ENCODE assay signal across 23 cellular contexts in the genomic region with DNA sequence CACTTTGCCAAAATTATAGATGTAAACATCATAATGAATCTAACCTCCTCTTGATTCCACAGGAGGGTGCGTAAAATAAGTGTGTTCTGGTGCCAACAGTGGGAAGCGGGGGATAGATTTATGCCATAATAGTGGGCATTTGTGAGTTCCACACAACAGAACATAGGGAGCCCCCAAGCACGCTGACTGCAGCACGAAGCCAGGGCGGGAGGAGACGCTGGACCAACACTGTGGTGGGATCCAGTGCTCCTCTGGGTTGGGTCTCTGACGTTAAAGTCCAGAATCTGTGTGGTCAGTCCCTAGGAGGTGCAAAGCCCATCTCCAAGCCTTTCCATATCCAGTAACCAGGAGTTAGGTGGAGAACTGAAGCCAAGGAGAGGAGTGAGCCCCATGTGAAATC. TPM values are rescaled to one million over a fixed set of nuclear protein-coding genes. Genes with fewer than 3 reads are reported as not detected.
DNase-seq lines count a peak whose midpoint lies in the region; TF ChIP-seq lines count a peak whose summit lies in the region.
"Had no signal": no experiment of that assay in that cellular context is flagged by ENCODE, and none has a peak within 500 bp of the region (broad histone marks: within the 10 kb centered on the region; RNA-seq: fewer than 3 reads in every experiment).

No MANE protein-coding gene starts in this region.

- peaks cover 0 to 23% (median 5%) of the 10 kb centered on the region in 11 experiments; a peak in 12 of 22 replicates for H3K27me3 ChIP-seq in BLaER1 treated with 17β-estradiol and CSF1 and Interleukin-3, amounts not matched to agents 10 nM and 100 nM
- no peaks in the 10 kb centered on the region for H3K27me3 ChIP-seq in spleen (replicated peaks in 1 of 7)
- H3K27me3 ChIP-seq: BE2C had no signal

- TF ChIP-seq CTCF in spleen (IDR thresholded peaks at IDR 0.05 in 8 of 11, conservative IDR thresholded peaks at IDR 0.05 in 3 of 11) = no peak

- intact Hi-C loops in spleen (cut with DNase I; ENCODE audit: low total_unique reads) = no loop called here

- DNase-seq in mesenteric fat pad (ENCODE audit: low spot score) (peak; percentile 73), spleen (peak; percentile 21), activated T-cell treated with anti-CD3 and anti-CD28 coated beads for 4 hours (no peak), T-helper 1 cell (no peak)
- DNase-seq in activated T-cell treated with anti-CD3 and anti-CD28 coated beads, Interleukin-2, amount 50 U/mL, for 1 hour = no peak
- DNase-seq: 8988T; ACHN; AML-193; BE2C; Caco-2; CD4-positive, CD25-positive, alpha-beta regulatory T cell; CD8-positive, alpha-beta T cell; DMS153; DND-41; GDM1; GM23248; H7; HCEC 1CT had no signal

- peaks cover 0 to 9% (median 0%) of the 10 kb centered on the region in 11 experiments; a peak in 2 of 22 replicates for H4K20me1 ChIP-seq in BLaER1 treated with 17β-estradiol and CSF1 and Interleukin-3, amounts not matched to agents 10 nM and 100 nM

- no peak for TF ChIP-seq POLR2A in spleen (IDR thresholded peaks at IDR 0.05)

- H3K9ac ChIP-seq in BLaER1 treated with 17β-estradiol and CSF1 and Interleukin-3, amounts not matched to agents 10 nM and 100 nM = no peak overlapping the region
- H3K9ac ChIP-seq: GM23248 had no signal

- H3K4me3 ChIP-seq in BLaER1 treated with 17β-estradiol and CSF1 and Interleukin-3, amounts not matched to agents 10 nM and 100 nM = no peak overlapping the region
- H3K4me3 ChIP-seq in spleen = no peak overlapping the region
- H3K4me3 ChIP-seq: A549, GM12878, GM23248 had no signal

- H3K27ac ChIP-seq in BLaER1 treated with 17β-estradiol and CSF1 and Interleukin-3, amounts not matched to agents 10 nM and 100 nM = no peak overlapping the region
- no peak overlapping the region for H3K27ac ChIP-seq in spleen
- H3K27ac ChIP-seq: A549, C4-2B, GM23248 had no signal

- 79 to 94% (median 88%) methylated on average over 7 of the region's 7 CpGs for WGBS in spleen, 5 donors

- H3K9me3 ChIP-seq in BLaER1 treated with 17β-estradiol and CSF1 and Interleukin-3, amounts not matched to agents 10 nM and 100 nM (replicated peaks in 1 of 11) = 0 out of 22 replicates have a peak, but pooled peaks cover 0 to 3% (median 0%) of the 10 kb centered on the region in 11 experiments
- no peaks in the 10 kb centered on the region for H3K9me3 ChIP-seq in spleen
- H3K9me3 ChIP-seq: A549, BE2C, Caco-2 had no signal

- peaks cover 24 to 63% (median 53%) of the 10 kb centered on the region in 10 experiments for H3K4me1 ChIP-seq in BLaER1 treated with 17β-estradiol and CSF1 and Interleukin-3, amounts not matched to agents 10 nM and 100 nM
- H3K4me1 ChIP-seq in spleen = no peaks in the 10 kb centered on the region
- H3K4me1 ChIP-seq: BE2C had no signal

- H3K4me2 ChIP-seq in BLaER1 treated with 17β-estradiol and CSF1 and Interleukin-3, amounts not matched to agents 10 nM and 100 nM = peak overlapping the region in 8 of 11 experiments; percentile 66 to 85 (median 74); a peak in 15 of 22 replicates
- H3K4me2 ChIP-seq: A549 had no signal

- no peaks in the 10 kb centered on the region for H3K36me3 ChIP-seq in BLaER1 treated with 17β-estradiol and CSF1 and Interleukin-3, amounts not matched to agents 10 nM and 100 nM
- H3K36me3 ChIP-seq in spleen = no peaks in the 10 kb centered on the region
- H3K36me3 ChIP-seq: BE2C had no signal

RNA-seq across cellular contexts. Expression of gene TTLL2, which starts 1.8 kb away (rescaled TPM):
- not detected for total RNA-seq in mesenteric fat pad
- total RNA-seq in spleen = not detected
- polyA plus RNA-seq in spleen = not detected
- total RNA-seq: Caco-2; CD4-positive, CD25-positive, alpha-beta regulatory T cell; CD8-positive, alpha-beta T cell; GM12878; GM23248; H1; H7 had no signal
- polyA plus RNA-seq: A549; CD4-positive, CD25-positive, alpha-beta regulatory T cell; GM12878; GM23248; H1 had no signal

RNA-seq across cellular contexts. Expression of gene UNC93A, which starts 32.0 kb away (rescaled TPM):
- total RNA-seq in mesenteric fat pad = not detected
- total RNA-seq in spleen = not detected
- not detected for polyA plus RNA-seq in spleen
- total RNA-seq: CD4-positive, CD25-positive, alpha-beta regulatory T cell; CD8-positive, alpha-beta T cell; GM12878; GM23248; H1 had no signal
- polyA plus RNA-seq: A549; CD4-positive, CD25-positive, alpha-beta regulatory T cell; GM23248 had no signal

Comparison
In these comparisons a context has a peak if more than half of its experiments do, and no peak if none do; other contexts are left out.
1. DNase-seq: peak in mesenteric fat pad (single experiment) and spleen (single experiment); none in activated T-cell treated with anti-CD3 and anti-CD28 coated beads, Interleukin-2, amount 50 U/mL, for 1 hour (single experiment), activated T-cell treated with anti-CD3 and anti-CD28 coated beads for 4 hours (single experiment) and T-helper 1 cell (0 of 5).